In genomic region chr11:84558085-84558905, GRCh38 we compare ENCODE assay signal across 8 cellular contexts.
A peak's percentile ranks its signal among the peaks of the same experiment; 100 is the strongest.
DNase-seq lines count a peak whose midpoint lies in the region; ATAC-seq and TF ChIP-seq lines count a peak whose summit lies in the region.

No MANE protein-coding gene starts in this region.

- DNase-seq in BJ (ENCODE audit: low read depth) (peak; percentile 2), NB4 (ENCODE audit: low read depth) (peak; percentile 62), WERI-Rb-1 (peak; percentile 35), left ventricle myocardium inferior (no peak), spleen (no peak), lower leg skin (ENCODE audit: low spot score in 2 of 2) (no peak)

- CTCF ChIA-PET in BJ (lab: Yijun Ruan, JAX), result interaction anchor here (0.6 to 2.7 kb wide), 9 partner anchors 8 to 1032 kb away, joined by 3 to 14 read pairs (median 7); no protein-coding TSS in a partner anchor

- intact Hi-C loops in left ventricle myocardium inferior (cut with micrococcal nuclease) (no loop called here), spleen (cut with DNase I; ENCODE audit: low total_unique reads) (loop anchor here (5.0 to 10.0 kb wide), 2 partner anchors 159 to 1037 kb away; no protein-coding TSS in a partner anchor), lower leg skin (cut with DNase I; ENCODE audit: low total_unique reads) (no loop called here)

- peak; percentile 83 for TF ChIP-seq CTCF in BJ (IDR thresholded peaks at IDR 0.05; ENCODE audit: insufficient read depth, low read depth, low read length)
- TF ChIP-seq CTCF in NB4 (IDR thresholded peaks at IDR 0.05; ENCODE audit: low read depth, low read length), result peak; percentile 92
- peak; percentile 67 for TF ChIP-seq CTCF in WERI-Rb-1 (IDR thresholded peaks at IDR 0.05; ENCODE audit: low read depth, low read length)
- TF ChIP-seq CTCF in left ventricle myocardium inferior (IDR thresholded peaks at IDR 0.05; ENCODE audit: borderline replicate concordance), result peak; percentile 80
- peak; percentile 14 to 81 (median 67) for TF ChIP-seq CTCF in spleen (IDR thresholded peaks at IDR 0.05 in 8 of 11, conservative IDR thresholded peaks at IDR 0.05 in 3 of 11)
- no peak for TF ChIP-seq CTCF in lower leg skin (IDR thresholded peaks at IDR 0.05)

- H3K4me3 ChIP-seq in BJ (ENCODE audit: low read depth, low read length) (no peak overlapping the region), NB4 (ENCODE audit: low read depth, low read length) (no peak overlapping the region), WERI-Rb-1 (ENCODE audit: low read depth, low read length) (no peak overlapping the region), left ventricle myocardium inferior (no peak overlapping the region), spleen (no peak overlapping the region), lower leg skin (ENCODE audit: low read depth, poor library complexity, severe bottlenecking) (no peak overlapping the region)

- WGBS in spleen, 5 donors, result 61 to 72% (median 68%) methylated on average over 5 of the region's 5 CpGs
- 42 to 52% methylated on average over 5 of the region's 5 CpGs for WGBS in lower leg skin, 2 donors

- no peaks in the 10 kb centered on the region for H3K9me3 ChIP-seq in WERI-Rb-1 (ENCODE audit: severe bottlenecking)
- no peaks in the 10 kb centered on the region for H3K9me3 ChIP-seq in left ventricle myocardium inferior (replicated peaks)
- no peaks in the 10 kb centered on the region for H3K9me3 ChIP-seq in spleen

- H3K36me3 ChIP-seq in BJ (ENCODE audit: control insufficient read depth, insufficient read depth, low read length), result no peaks in the 10 kb centered on the region
- no peaks in the 10 kb centered on the region for H3K36me3 ChIP-seq in WERI-Rb-1
- no peaks in the 10 kb centered on the region for H3K36me3 ChIP-seq in left ventricle myocardium inferior
- H3K36me3 ChIP-seq in spleen, result no peaks in the 10 kb centered on the region

- POLR2A ChIA-PET in BJ (lab: Charles Lee), result no interaction called here

- H3K4me1 ChIP-seq in left ventricle myocardium inferior, result no peaks in the 10 kb centered on the region
- H3K4me1 ChIP-seq in spleen, result no peaks in the 10 kb centered on the region

- ATAC-seq in GM18499 (IDR thresholded peaks at IDR 0.05; ENCODE audit: insufficient read depth, unreplicated experiment), result peak; percentile 92
- peak; percentile 95 for ATAC-seq in HG02642 (IDR thresholded peaks at IDR 0.05; ENCODE audit: poor library complexity, unreplicated experiment)

- TF ChIP-seq POLR2A in NB4 (IDR thresholded peaks at IDR 0.05; ENCODE audit: extremely low read depth, insufficient read length) (no peak), spleen (IDR thresholded peaks at IDR 0.05) (no peak), lower leg skin (IDR thresholded peaks at IDR 0.05) (no peak)

- H3K27ac ChIP-seq in WERI-Rb-1 (no peak overlapping the region), left ventricle myocardium inferior (replicated peaks) (no peak overlapping the region), spleen (no peak overlapping the region)

- H3K27me3 ChIP-seq in BJ (ENCODE audit: control insufficient read depth, insufficient read depth, low read length) (no peaks in the 10 kb centered on the region), WERI-Rb-1 (ENCODE audit: insufficient read depth, low read depth, severe bottlenecking) (no peaks in the 10 kb centered on the region), left ventricle myocardium inferior (ENCODE audit: low read depth) (no peaks in the 10 kb centered on the region), spleen (replicated peaks in 1 of 7) (no peaks in the 10 kb centered on the region)

Comparison
In these comparisons a context has a peak if more than half of its experiments do, and no peak if none do; other contexts are left out.
1. DNase-seq: peak in BJ (single experiment), NB4 (single experiment) and WERI-Rb-1 (single experiment); none in left ventricle myocardium inferior (single experiment), spleen (single experiment) and lower leg skin (0 of 2).
2. CTCF ChIP-seq: peak in BJ (single experiment), NB4 (single experiment), WERI-Rb-1 (single experiment), left ventricle myocardium inferior (single experiment) and spleen (11 of 11); none in lower leg skin (0 of 3).